Comparison of ENCODE assay signal across 8 cellular contexts in genomic region chr16:30526823-30527634, GRCh38. TPM values are rescaled to one million over a fixed set of nuclear protein-coding genes. Genes with fewer than 3 reads are reported as not detected.
A peak's percentile ranks its signal among the peaks of the same experiment; 100 is the strongest.
DNase-seq lines count a peak whose midpoint lies in the region; ATAC-seq and TF ChIP-seq lines count a peak whose summit lies in the region.

No MANE protein-coding gene starts in this region.

- H3K27ac ChIP-seq in mucosa of rectum (ENCODE audit: low read depth in 2 of 2, low read length in 2 of 2) = peak overlapping the region; percentile 98

- TF ChIP-seq CTCF in epithelial cell of proximal tubule (conservative IDR thresholded peaks at IDR 0.05; ENCODE audit: low read depth, low read length) = peak; percentile 35

- H3K9ac ChIP-seq in mucosa of rectum (ENCODE audit: low read depth in 1 of 2, low read length in 2 of 2) = peak overlapping the region; percentile 84 to 96

- H3K27me3 ChIP-seq in mucosa of rectum (ENCODE audit: control insufficient read depth in 2 of 2, insufficient read depth in 2 of 2, low read length in 2 of 2) = no peaks in the 10 kb centered on the region

- DNase-seq in DMS53 treated with DMSO at 0.1 percent for 48 hours (lab: John Stamatoyannopoulos, UW; ENCODE audit: unreplicated experiment) (peak; percentile 95), OCI-M2 (lab: John Stamatoyannopoulos, UW; ENCODE audit: unreplicated experiment) (peak; percentile 72), epithelial cell of proximal tubule (ENCODE audit: low read depth) (peak; percentile 49)
- peak; percentile 85 for DNase-seq in activated T-cell treated with anti-CD3 and anti-CD28 coated beads, Interleukin-2, amount 50 U/mL, for 1 hour
- DNase-seq in stimulated activated CD8-positive, alpha-beta memory T cell treated with anti-CD3 and anti-CD28 coated beads, Interleukin-4, amount 100 ng/mL, for 4 hours (ENCODE audit: low read depth in 2 of 2, low spot score in 1 of 2) = peak; percentile 64 to 85

- H3K4me3 ChIP-seq in epithelial cell of proximal tubule (ENCODE audit: low read depth, low read length) (peak overlapping the region; percentile 84), mucosa of rectum (ENCODE audit: low read length in 2 of 2) (peak overlapping the region; percentile 80 to 91)

- TF ChIP-seq RAD21 in Ishikawa (IDR thresholded peaks at IDR 0.05; ENCODE audit: low read depth) = no peak

- H3K4me1 ChIP-seq in mucosa of rectum (ENCODE audit: control insufficient read depth in 2 of 2, insufficient read depth in 2 of 2, low read length in 2 of 2) = peaks cover 11 to 27% of the 10 kb centered on the region in 2 donors

- no peaks in the 10 kb centered on the region for H3K9me3 ChIP-seq in mucosa of rectum (ENCODE audit: control insufficient read depth in 2 of 2, low read length in 2 of 2)

- peak; percentile 78 for ATAC-seq in GM21576 (IDR thresholded peaks at IDR 0.05; ENCODE audit: unreplicated experiment)

- H3K36me3 ChIP-seq in mucosa of rectum (ENCODE audit: control insufficient read depth in 2 of 2, insufficient read depth in 2 of 2, low read length in 2 of 2) = peaks cover 5 to 11% of the 10 kb centered on the region in 2 donors

- TF ChIP-seq EP300 in Ishikawa (IDR thresholded peaks at IDR 0.05; ENCODE audit: borderline replicate concordance) = no peak

TF ChIP-seq in Ishikawa, 13 proteins besides CTCF, POLR2A, EP300 and RAD21:
- 0 out of 2 replicates have a peak, but pooled peaks have one; percentile 14 for TF ChIP-seq FOXM1 (IDR thresholded peaks at IDR 0.05; ENCODE audit: borderline replicate concordance, low read depth)
- TF ChIP-seq MAX (IDR thresholded peaks at IDR 0.05) = no peak; the same call in none of the 2 replicates
- peak; percentile 29; the same call in 1 of the 2 replicates for TF ChIP-seq TCF12 (IDR thresholded peaks at IDR 0.05; ENCODE audit: low read depth)
- TF ChIP-seq, protein P1, sequence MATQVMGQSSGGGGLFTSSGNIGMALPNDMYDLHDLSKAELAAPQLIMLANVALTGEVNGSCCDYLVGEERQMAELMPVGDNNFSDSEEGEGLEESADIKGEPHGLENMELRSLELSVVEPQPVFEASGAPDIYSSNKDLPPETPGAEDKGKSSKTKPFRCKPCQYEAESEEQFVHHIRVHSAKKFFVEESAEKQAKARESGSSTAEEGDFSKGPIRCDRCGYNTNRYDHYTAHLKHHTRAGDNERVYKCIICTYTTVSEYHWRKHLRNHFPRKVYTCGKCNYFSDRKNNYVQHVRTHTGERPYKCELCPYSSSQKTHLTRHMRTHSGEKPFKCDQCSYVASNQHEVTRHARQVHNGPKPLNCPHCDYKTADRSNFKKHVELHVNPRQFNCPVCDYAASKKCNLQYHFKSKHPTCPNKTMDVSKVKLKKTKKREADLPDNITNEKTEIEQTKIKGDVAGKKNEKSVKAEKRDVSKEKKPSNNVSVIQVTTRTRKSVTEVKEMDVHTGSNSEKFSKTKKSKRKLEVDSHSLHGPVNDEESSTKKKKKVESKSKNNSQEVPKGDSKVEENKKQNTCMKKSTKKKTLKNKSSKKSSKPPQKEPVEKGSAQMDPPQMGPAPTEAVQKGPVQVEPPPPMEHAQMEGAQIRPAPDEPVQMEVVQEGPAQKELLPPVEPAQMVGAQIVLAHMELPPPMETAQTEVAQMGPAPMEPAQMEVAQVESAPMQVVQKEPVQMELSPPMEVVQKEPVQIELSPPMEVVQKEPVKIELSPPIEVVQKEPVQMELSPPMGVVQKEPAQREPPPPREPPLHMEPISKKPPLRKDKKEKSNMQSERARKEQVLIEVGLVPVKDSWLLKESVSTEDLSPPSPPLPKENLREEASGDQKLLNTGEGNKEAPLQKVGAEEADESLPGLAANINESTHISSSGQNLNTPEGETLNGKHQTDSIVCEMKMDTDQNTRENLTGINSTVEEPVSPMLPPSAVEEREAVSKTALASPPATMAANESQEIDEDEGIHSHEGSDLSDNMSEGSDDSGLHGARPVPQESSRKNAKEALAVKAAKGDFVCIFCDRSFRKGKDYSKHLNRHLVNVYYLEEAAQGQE (IDR thresholded peaks at IDR 0.05; ENCODE audit: low read depth) = no peak
- TF ChIP-seq, protein P2, sequence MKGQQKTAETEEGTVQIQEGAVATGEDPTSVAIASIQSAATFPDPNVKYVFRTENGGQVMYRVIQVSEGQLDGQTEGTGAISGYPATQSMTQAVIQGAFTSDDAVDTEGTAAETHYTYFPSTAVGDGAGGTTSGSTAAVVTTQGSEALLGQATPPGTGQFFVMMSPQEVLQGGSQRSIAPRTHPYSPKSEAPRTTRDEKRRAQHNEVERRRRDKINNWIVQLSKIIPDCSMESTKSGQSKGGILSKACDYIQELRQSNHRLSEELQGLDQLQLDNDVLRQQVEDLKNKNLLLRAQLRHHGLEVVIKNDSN (IDR thresholded peaks at IDR 0.05) = peak; percentile 33; the same call in 1 of the 2 replicates
- TF ChIP-seq CREB1 (IDR thresholded peaks at IDR 0.05; ENCODE audit: low read depth) = no peak
- TF ChIP-seq YY1 (IDR thresholded peaks at IDR 0.05; ENCODE audit: low read depth) = peak; percentile 45; the same call in 1 of the 2 replicates
- peak; percentile 18; the same call in 1 of the 2 replicates for TF ChIP-seq NFIC (IDR thresholded peaks at IDR 0.05)
- TF ChIP-seq ZBTB7A (IDR thresholded peaks at IDR 0.05; ENCODE audit: low read depth) = no peak; the same call in 1 of the 2 replicates
- peak; percentile 67 for TF ChIP-seq TAF1 (IDR thresholded peaks at IDR 0.05; ENCODE audit: low read depth)
- no peak for TF ChIP-seq TEAD4 (IDR thresholded peaks at IDR 0.05)
- TF ChIP-seq EGR1 (IDR thresholded peaks at IDR 0.05) = peak; percentile 79
TF ChIP-seq in Ishikawa: peak in this region for 7.

RNA-seq across cellular contexts. Expression of gene ZNF768, which starts 0.7 kb away (rescaled TPM):
- total RNA-seq in epithelial cell of proximal tubule = 34.8 and 35.2 TPM in 2 replicates

RNA-seq across cellular contexts. Expression of gene ZNF747, which starts 7.6 kb away (rescaled TPM):
- 5.1 and 7.6 TPM in 2 replicates for total RNA-seq in epithelial cell of proximal tubule

RNA-seq across cellular contexts. Expression of gene ZNF764, which starts 31.1 kb away (rescaled TPM):
- total RNA-seq in epithelial cell of proximal tubule = 5.2 and 10.9 TPM in 2 replicates

RNA-seq across cellular contexts. Expression of gene ZNF688, which starts 44.5 kb away (rescaled TPM):
- 8.2 and 9.1 TPM in 2 replicates for total RNA-seq in epithelial cell of proximal tubule

RNA-seq across cellular contexts. Expression of gene ITGAL, which starts 54.5 kb away (rescaled TPM):
- not detected in 2 replicates for total RNA-seq in epithelial cell of proximal tubule

Comparison
In these comparisons a context has a peak if more than half of its experiments do, and no peak if none do; other contexts are left out.
1. Peak in every context shown above with its lines: DNase-seq, ATAC-seq, H3K4me3 ChIP-seq and H3K27ac ChIP-seq.